In genomic region chr1:109207472-109208103, GRCh38 we compare ENCODE assay signal across 1 cellular context.
TF ChIP-seq lines count a peak whose summit lies in the region.

No MANE protein-coding gene starts in this region.

TF ChIP-seq in H1, 55 proteins besides CTCF, POLR2A, EP300 and RAD21:
- no peak for TF ChIP-seq GTF2F1 (IDR thresholded peaks at IDR 0.05; ENCODE audit: borderline replicate concordance, low read depth, low read length)
- TF ChIP-seq HDAC2 (IDR thresholded peaks at IDR 0.05; ENCODE audit: borderline replicate concordance in 1 of 2, low read depth in 2 of 2, low read length in 2 of 2): no peak
